ENCODE assay signal across 8 cellular contexts in genomic region chr2:61658841-61659780, GRCh38.
DNase-seq lines count a peak whose midpoint lies in the region; ATAC-seq, FAIRE-seq and TF ChIP-seq lines count a peak whose summit lies in the region.

No MANE protein-coding gene starts in this region.

- H3K27me3 ChIP-seq in CD8-positive, alpha-beta T cell (ENCODE audit: insufficient read depth, low read length) = no peaks in the 10 kb centered on the region
- no peaks in the 10 kb centered on the region for H3K27me3 ChIP-seq in GM23338 (ENCODE audit: insufficient read depth)

- no peak overlapping the region for H3K27ac ChIP-seq in CD8-positive, alpha-beta T cell (ENCODE audit: low read depth, low read length)
- no peak overlapping the region for H3K27ac ChIP-seq in GM23338 (ENCODE audit: low read depth)

- no peak overlapping the region for H3K4me3 Mint-ChIP-seq in CD8-positive, alpha-beta T cell
- H3K4me3 Mint-ChIP-seq in GM23338 (no peak overlapping the region), osteocyte (ENCODE audit: unreplicated experiment) (no peak overlapping the region)

- no peak for DNase-seq in CD8-positive, alpha-beta T cell
- DNase-seq in GM23338 (ENCODE audit: low spot score) (peak; percentile 91), RCC 7860 (ENCODE audit: low spot score) (peak; percentile 51), fibroblast of mammary gland (ENCODE audit: low read depth) (peak; percentile 72), osteocyte (ENCODE audit: extremely low spot score, unreplicated experiment) (peak; percentile 13)
- DNase-seq in activated CD8-positive, alpha-beta memory T cell treated with anti-CD3 and anti-CD28 coated beads, Interleukin-2, amount 50 U/mL, for 4 hours = no peak

- no peaks in the 10 kb centered on the region for H3K27me3 Mint-ChIP-seq in CD8-positive, alpha-beta T cell (ENCODE audit: low read depth)
- H3K27me3 Mint-ChIP-seq in GM23338 (ENCODE audit: insufficient read depth, low read depth, poor library complexity) = no peaks in the 10 kb centered on the region
- peaks cover 4% of the 10 kb centered on the region for H3K27me3 Mint-ChIP-seq in osteocyte (ENCODE audit: unreplicated experiment)

- no peak overlapping the region for H3K4me3 ChIP-seq in CD8-positive, alpha-beta T cell (ENCODE audit: low read depth, low read length)
- H3K4me3 ChIP-seq in GM23338 (no peak overlapping the region), fibroblast of mammary gland (ENCODE audit: control insufficient read depth, low read depth, low read length) (no peak overlapping the region)

- H3K9me3 ChIP-seq in CD8-positive, alpha-beta T cell (ENCODE audit: low read length) = no peaks in the 10 kb centered on the region

- POLR2A ChIA-PET in CD8-positive, alpha-beta T cell (lab: Charles Lee) = interaction anchor here (0.6 kb wide), 1 partner anchor 69 kb away, joined by 3 read pairs; no protein-coding TSS in a partner anchor

- H2AFZ ChIP-seq in GM23338 = no peak overlapping the region

- H3K36me3 Mint-ChIP-seq in CD8-positive, alpha-beta T cell = no peaks in the 10 kb centered on the region
- H3K36me3 Mint-ChIP-seq in GM23338 (ENCODE audit: low read depth) = no peaks in the 10 kb centered on the region
- H3K36me3 Mint-ChIP-seq in osteocyte (ENCODE audit: unreplicated experiment) = no peaks in the 10 kb centered on the region

- no peaks in the 10 kb centered on the region for H4K20me1 ChIP-seq in GM23338 (replicated peaks; ENCODE audit: insufficient read depth)

- ATAC-seq in CD8-positive, alpha-beta T cell = no peak
- ATAC-seq in GM23338 (peak; percentile 95), HG03135 (IDR thresholded peaks at IDR 0.05; ENCODE audit: unreplicated experiment) (no peak), HG03520 (IDR thresholded peaks at IDR 0.05; ENCODE audit: unreplicated experiment) (no peak)

- CTCF ChIA-PET in CD8-positive, alpha-beta T cell (lab: Charles Lee) = interaction anchor here (0.8 to 2.5 kb wide), 7 partner anchors 11 to 360 kb away, joined by 3 to 9 read pairs (median 3); no protein-coding TSS in a partner anchor

- FAIRE-seq in RCC 7860 (lab: Jason Lieb, UNC) = no peak

- no peaks in the 10 kb centered on the region for H3F3A ChIP-seq in GM23338 (replicated peaks; ENCODE audit: low read depth)

- H3K9me2 ChIP-seq in GM23338 (ENCODE audit: insufficient read depth) = no peaks in the 10 kb centered on the region

- H3K27ac Mint-ChIP-seq in CD8-positive, alpha-beta T cell = no peak overlapping the region
- H3K27ac Mint-ChIP-seq in GM23338 (no peak overlapping the region), osteocyte (ENCODE audit: unreplicated experiment) (no peak overlapping the region)

- no peak overlapping the region for H3K4me2 ChIP-seq in GM23338

- no peaks in the 10 kb centered on the region for H3K9me3 Mint-ChIP-seq in CD8-positive, alpha-beta T cell
- H3K9me3 Mint-ChIP-seq in GM23338 (no peaks in the 10 kb centered on the region), osteocyte (ENCODE audit: unreplicated experiment) (no peaks in the 10 kb centered on the region)

- peak; percentile 20 for TF ChIP-seq CTCF in CD8-positive, alpha-beta T cell (IDR thresholded peaks at IDR 0.05)
- TF ChIP-seq CTCF in GM23338 (conservative IDR thresholded peaks at IDR 0.05; ENCODE audit: low read depth in 2 of 2) (peak; percentile 81 to 88), fibroblast of mammary gland (conservative IDR thresholded peaks at IDR 0.05; ENCODE audit: control insufficient read depth, insufficient read depth, low read depth, low read length) (peak; percentile 75), osteocyte (IDR thresholded peaks at IDR 0.05) (peak; percentile 74)

- H3K4me1 Mint-ChIP-seq in CD8-positive, alpha-beta T cell (ENCODE audit: low read depth) = peaks cover 9% of the 10 kb centered on the region
- H3K4me1 Mint-ChIP-seq in GM23338 = 0 out of 3 replicates have a peak, but pooled peaks cover 2% of the 10 kb centered on the region
- H3K4me1 Mint-ChIP-seq in osteocyte (ENCODE audit: unreplicated experiment) = peaks cover 3% of the 10 kb centered on the region

- no peaks in the 10 kb centered on the region for H3K79me2 ChIP-seq in GM23338 (replicated peaks; ENCODE audit: insufficient read depth)

- H3K4me1 ChIP-seq in CD8-positive, alpha-beta T cell (ENCODE audit: insufficient read depth, low read length) = no peaks in the 10 kb centered on the region
- H3K4me1 ChIP-seq in GM23338 (ENCODE audit: insufficient read depth) = no peaks in the 10 kb centered on the region

- intact Hi-C loops in CD8-positive, alpha-beta T cell (cut with DNase I, micrococcal nuclease) = loop anchor here (1.0 to 5.0 kb wide), 3 partner anchors 232 to 522 kb away; no protein-coding TSS in a partner anchor

- H3K36me3 ChIP-seq in CD8-positive, alpha-beta T cell (ENCODE audit: insufficient read depth, low read length) = no peaks in the 10 kb centered on the region
- no peaks in the 10 kb centered on the region for H3K36me3 ChIP-seq in GM23338 (ENCODE audit: insufficient read depth)

TF ChIP-seq in GM23338, 12 proteins besides CTCF, POLR2A, EP300 and RAD21:
- TF ChIP-seq ZNF331 (CRISPR knock-in tag; IDR thresholded peaks at IDR 0.05; ENCODE audit: low read depth) = no peak
- no peak for TF ChIP-seq CREB1 (CRISPR knock-in tag; IDR thresholded peaks at IDR 0.05; ENCODE audit: low read depth)
- no peak for TF ChIP-seq JUNB (IDR thresholded peaks at IDR 0.05; ENCODE audit: unreplicated experiment)

Comparison
In these comparisons a context has a peak if more than half of its experiments do, and no peak if none do; other contexts are left out.
1. DNase-seq: peak in GM23338 (single experiment), RCC 7860 (single experiment), fibroblast of mammary gland (single experiment) and osteocyte (single experiment); none in CD8-positive, alpha-beta T cell (0 of 7) and activated CD8-positive, alpha-beta memory T cell treated with anti-CD3 and anti-CD28 coated beads, Interleukin-2, amount 50 U/mL, for 4 hours (single experiment).
2. CTCF ChIP-seq: peak in every context shown above with its lines; median percentile 84 in GM23338; 75 in fibroblast of mammary gland; 74 in osteocyte; 20 in CD8-positive, alpha-beta T cell.